ENCODE assay signal across 4 cellular contexts in genomic region chr4:74475100-74475437, GRCh38. TPM values are rescaled to one million over a fixed set of nuclear protein-coding genes. Genes with fewer than 3 reads are reported as not detected.
"Had no signal": no experiment of that assay in that cellular context is flagged by ENCODE, and none has a peak within 500 bp of the region (broad histone marks: within the 10 kb centered on the region; RNA-seq: fewer than 3 reads in every experiment).

No MANE protein-coding gene starts in this region.

RNA-seq across cellular contexts. Expression of gene AREG, which starts 30.1 kb away (rescaled TPM):
- total RNA-seq: M059J; SJCRH30; T-helper 2 cell treated with Interferon-gamma antibody and Interleukin-4, amounts not matched to agents 100 ng/mL and 5 ng/mL, for 36 hours had no signal
- polyA plus RNA-seq: SK-N-SH had no signal
